8 cellular contexts compared by ENCODE assay signal in the genomic region with DNA sequence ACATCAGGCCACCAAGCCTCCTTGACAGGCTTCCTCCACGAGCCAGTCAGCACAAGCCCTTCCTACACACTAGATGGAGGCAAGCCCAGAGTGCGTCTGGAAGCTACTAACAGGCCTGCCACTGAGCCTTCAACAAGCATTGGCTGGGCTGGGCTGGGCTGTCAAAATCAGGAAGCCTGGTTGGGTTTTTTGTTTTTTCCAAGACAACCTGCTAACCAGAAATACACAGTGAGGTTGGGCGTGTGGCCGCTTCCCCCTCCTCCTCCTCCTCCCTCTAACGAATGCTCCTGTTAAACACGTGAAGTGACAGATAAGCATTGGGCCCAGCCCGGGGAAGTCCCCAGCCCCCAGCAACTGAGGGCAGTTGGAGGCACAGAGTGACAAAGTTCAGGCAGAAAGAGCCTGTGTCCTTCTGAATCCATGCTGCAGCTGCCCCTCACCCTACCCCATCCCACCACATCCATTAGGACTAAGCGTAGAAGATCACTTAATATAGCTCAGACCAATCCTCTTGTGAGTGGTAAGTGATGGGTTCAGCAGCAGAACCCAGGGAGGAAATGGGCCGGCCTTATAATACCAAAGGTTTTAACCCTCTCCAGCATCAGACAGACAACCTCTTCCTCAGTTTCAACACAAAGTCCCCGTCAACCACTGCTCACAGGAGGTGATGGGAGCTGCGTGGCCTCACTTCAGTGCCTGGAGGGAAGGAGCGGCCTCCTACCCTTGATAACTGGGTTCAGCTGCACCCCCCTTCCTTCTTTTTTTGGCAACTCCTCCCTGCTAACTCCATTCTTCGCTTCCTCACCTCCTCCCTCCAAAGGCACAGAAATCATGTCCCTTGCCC. TPM values are rescaled to one million over a fixed set of nuclear protein-coding genes. Genes with fewer than 3 reads are reported as not detected.
DNase-seq lines count a peak whose midpoint lies in the region; ATAC-seq and TF ChIP-seq lines count a peak whose summit lies in the region.

No MANE protein-coding gene starts in this region.

- H3K36me3 ChIP-seq in hepatocyte (replicated peaks; ENCODE audit: insufficient read depth, low read depth): no peaks in the 10 kb centered on the region
- H3K36me3 ChIP-seq in smooth muscle cell (ENCODE audit: low read depth): no peaks in the 10 kb centered on the region

- H3K9me3 Mint-ChIP-seq in activated naive CD8-positive, alpha-beta T cell (ENCODE audit: low read depth): peaks cover 9% of the 10 kb centered on the region

- H3K9ac ChIP-seq in smooth muscle cell (ENCODE audit: low read depth): peak overlapping the region; percentile 9

- peak overlapping the region; percentile 89 for H3K27ac ChIP-seq in hepatocyte
- peak overlapping the region; percentile 32 for H3K27ac ChIP-seq in smooth muscle cell (ENCODE audit: low read depth)

- no peaks in the 10 kb centered on the region for H3K27me3 Mint-ChIP-seq in activated naive CD8-positive, alpha-beta T cell

- H3K4me1 Mint-ChIP-seq in activated naive CD8-positive, alpha-beta T cell (ENCODE audit: low read depth): peaks cover 61% of the 10 kb centered on the region

- ATAC-seq in GM18858 (IDR thresholded peaks at IDR 0.05; ENCODE audit: unreplicated experiment) (peak; percentile 37), HG03175 (IDR thresholded peaks at IDR 0.05; ENCODE audit: unreplicated experiment) (peak; percentile 62), HG02610 (IDR thresholded peaks at IDR 0.05; ENCODE audit: unreplicated experiment) (no peak)

- H3K9me2 ChIP-seq in hepatocyte (replicated peaks; ENCODE audit: insufficient read depth): no peaks in the 10 kb centered on the region

- peak overlapping the region; percentile 99 for H3K27ac Mint-ChIP-seq in activated naive CD8-positive, alpha-beta T cell

- no peak for TF ChIP-seq CTCF in hepatocyte (IDR thresholded peaks at IDR 0.05; ENCODE audit: poor library complexity)
- TF ChIP-seq CTCF in smooth muscle cell (IDR thresholded peaks at IDR 0.05; ENCODE audit: borderline replicate concordance, insufficient read depth, poor library complexity, severe bottlenecking): no peak

- H3K4me2 ChIP-seq in hepatocyte (peak overlapping the region; percentile 89), smooth muscle cell (peak overlapping the region; percentile 82)

- 20% methylated on average over 13 of the region's 13 CpGs for WGBS in hepatocyte (ENCODE audit: low lambda C conversion rate, missing lambda C conversion rate)
- WGBS in smooth muscle cell (ENCODE audit: low lambda C conversion rate): 31% methylated on average over 13 of the region's 13 CpGs

- H2AFZ ChIP-seq in hepatocyte (no peak overlapping the region), smooth muscle cell (ENCODE audit: low read depth) (no peak overlapping the region)

- H3K4me1 ChIP-seq in hepatocyte (ENCODE audit: insufficient read depth) (peaks cover 10% of the 10 kb centered on the region), smooth muscle cell (ENCODE audit: low read depth) (peaks cover 4% of the 10 kb centered on the region)

- peak overlapping the region; percentile 99 for H3K4me3 Mint-ChIP-seq in activated naive CD8-positive, alpha-beta T cell

- peaks cover 23% of the 10 kb centered on the region for H3K36me3 Mint-ChIP-seq in activated naive CD8-positive, alpha-beta T cell

- H3K9me3 ChIP-seq in hepatocyte (ENCODE audit: low read depth) (no peaks in the 10 kb centered on the region), smooth muscle cell (replicated peaks; ENCODE audit: low read depth) (no peaks in the 10 kb centered on the region)

- H4K20me1 ChIP-seq in hepatocyte (ENCODE audit: insufficient read depth, poor library complexity, severe bottlenecking): no peaks in the 10 kb centered on the region
- H4K20me1 ChIP-seq in smooth muscle cell (ENCODE audit: low read depth): peaks cover 6% of the 10 kb centered on the region

- peaks cover 25% of the 10 kb centered on the region for H3K27me3 ChIP-seq in hepatocyte
- no peaks in the 10 kb centered on the region for H3K27me3 ChIP-seq in smooth muscle cell (ENCODE audit: low read depth)

- H3K79me2 ChIP-seq in hepatocyte (peaks cover 39% of the 10 kb centered on the region), smooth muscle cell (ENCODE audit: low read depth) (peaks cover 31% of the 10 kb centered on the region)

- DNase-seq in SKM-1 (lab: John Stamatoyannopoulos, UW; ENCODE audit: unreplicated experiment) (peak; percentile 84), hepatocyte (ENCODE audit: low spot score) (peak; percentile 83), smooth muscle cell (lab: John Stamatoyannopoulos, UW; ENCODE audit: unreplicated experiment) (no peak), SIG-M5 (lab: John Stamatoyannopoulos, UW) (no peak)

- peaks cover 13% of the 10 kb centered on the region for H3F3A ChIP-seq in smooth muscle cell (ENCODE audit: low read depth)

- peak overlapping the region; percentile 36 for H3K4me3 ChIP-seq in hepatocyte
- H3K4me3 ChIP-seq in smooth muscle cell: peak overlapping the region; percentile 46

RNA-seq across cellular contexts. Expression of a gene that starts 1.1 kb away (rescaled TPM):
- total RNA-seq in hepatocyte (4.4 and 4.9 TPM in 2 replicates), smooth muscle cell (4.1 and 8.4 TPM in 2 replicates)
- polyA plus RNA-seq in hepatocyte (8.3 and 10.3 TPM in 2 replicates), smooth muscle cell (5.5 and 5.8 TPM in 2 replicates)

Comparison
In these comparisons a context has a peak if more than half of its experiments do, and no peak if none do; other contexts are left out.
1. DNase-seq: peak in SKM-1 (single experiment) and hepatocyte (single experiment); none in smooth muscle cell (single experiment) and SIG-M5 (single experiment).